Comparison of ENCODE assay signal across 9 cellular contexts in the genomic region with DNA sequence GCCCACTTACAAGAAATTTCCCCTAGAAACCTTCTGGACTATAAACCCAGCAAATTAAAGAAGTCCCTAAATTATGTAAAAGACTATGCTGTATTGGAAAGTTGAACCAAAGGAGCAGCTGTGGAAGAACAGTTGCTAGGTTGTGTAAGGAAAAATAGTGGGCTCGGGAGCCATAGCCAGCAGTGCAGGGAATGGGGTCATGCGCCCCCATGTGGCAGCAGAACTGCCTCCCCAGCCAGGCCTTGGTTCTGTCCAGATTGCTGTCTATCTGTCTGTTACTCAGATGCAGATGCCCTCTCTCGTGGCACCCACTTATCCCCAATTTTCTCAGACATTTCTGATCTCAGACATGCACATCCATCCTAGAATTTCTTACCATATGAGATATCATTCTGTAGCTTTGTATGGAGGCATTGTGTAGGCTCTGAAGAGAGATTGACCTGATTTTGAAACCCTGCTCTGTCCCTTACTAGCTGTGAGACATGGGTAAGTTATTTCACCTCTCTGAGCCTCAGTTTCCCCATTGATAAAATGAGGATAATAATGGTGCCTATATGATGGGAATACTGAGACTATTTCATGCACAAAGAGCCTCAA.
DNase-seq lines count a peak whose midpoint lies in the region; ATAC-seq and TF ChIP-seq lines count a peak whose summit lies in the region.
"Had no signal": no experiment of that assay in that cellular context is flagged by ENCODE, and none has a peak within 500 bp of the region (broad histone marks: within the 10 kb centered on the region; RNA-seq: fewer than 3 reads in every experiment).

No MANE protein-coding gene starts in this region.

- H3K27me3 ChIP-seq in liver (ENCODE audit: control insufficient read depth in 4 of 4, insufficient read depth in 4 of 4, low read length in 3 of 4) (no peaks in the 10 kb centered on the region), upper lobe of left lung (no peaks in the 10 kb centered on the region)

- H3K4me1 ChIP-seq in liver (ENCODE audit: control insufficient read depth in 4 of 4, insufficient read depth in 4 of 4, low read length in 3 of 4) (no peaks in the 10 kb centered on the region), upper lobe of left lung (peaks cover 0 to 12% (median 0%) of the 10 kb centered on the region in 4 donors)

- no peaks in the 10 kb centered on the region for H3K36me3 Mint-ChIP-seq in activated CD8-positive, alpha-beta memory T cell treated with anti-CD3 and anti-CD28 coated beads, Interleukin-2, amount 10 ng/mL, durations not matched to agents 7 days and 5 days
- H3K36me3 Mint-ChIP-seq: natural killer cell treated with Interleukin-12 subunit alpha and Interleukin-12 subunit beta and Interleukin-15 and Interleukin-18, amount 100 ng/mL, for 72 hours had no signal

- H3K27ac Mint-ChIP-seq in activated CD8-positive, alpha-beta memory T cell treated with anti-CD3 and anti-CD28 coated beads, Interleukin-2, amount 10 ng/mL, durations not matched to agents 7 days and 5 days: no peak overlapping the region
- H3K27ac Mint-ChIP-seq: natural killer cell treated with Interleukin-12 subunit alpha and Interleukin-12 subunit beta and Interleukin-15 and Interleukin-18, amount 100 ng/mL, for 72 hours had no signal

- no peaks in the 10 kb centered on the region for H3K9me3 Mint-ChIP-seq in activated CD8-positive, alpha-beta memory T cell treated with anti-CD3 and anti-CD28 coated beads, Interleukin-2, amount 10 ng/mL, durations not matched to agents 7 days and 5 days (ENCODE audit: low read depth)
- H3K9me3 Mint-ChIP-seq: natural killer cell treated with Interleukin-12 subunit alpha and Interleukin-12 subunit beta and Interleukin-15 and Interleukin-18, amount 100 ng/mL, for 72 hours had no signal

- ATAC-seq in HG02885 (IDR thresholded peaks at IDR 0.05; ENCODE audit: poor library complexity, unreplicated experiment) (peak; percentile 82), upper lobe of left lung (ENCODE audit: low FRiP score in 2 of 2) (peak; percentile 63 to 82)
- ATAC-seq in activated CD8-positive, alpha-beta memory T cell treated with anti-CD3 and anti-CD28 coated beads, Interleukin-2, amount 10 ng/mL, durations not matched to agents 7 days and 5 days: no peak

- H3K36me3 ChIP-seq in liver (ENCODE audit: control insufficient read depth in 4 of 4, insufficient read depth in 3 of 4, low read depth in 1 of 4, low read length in 3 of 4) (no peaks in the 10 kb centered on the region), upper lobe of left lung (no peaks in the 10 kb centered on the region)

- no peak for TF ChIP-seq EP300 in upper lobe of left lung (IDR thresholded peaks at IDR 0.05)

- TF ChIP-seq RAD21 in liver (IDR thresholded peaks at IDR 0.05): peak; percentile 63 to 78

- TF ChIP-seq CTCF in GM12865 (IDR thresholded peaks at IDR 0.05; ENCODE audit: insufficient read depth, low read depth, low read length, missing control alignments): peak; percentile 82
- TF ChIP-seq CTCF in coronary artery (IDR thresholded peaks at IDR 0.05): peak; percentile 25
- peak; percentile 43 for TF ChIP-seq CTCF in liver (IDR thresholded peaks at IDR 0.05; ENCODE audit: low read depth, low read length, missing input control)
- TF ChIP-seq CTCF in upper lobe of left lung (IDR thresholded peaks at IDR 0.05): peak in 5 of 6 experiments; percentile 8 to 64 (median 58)

- H3K4me3 ChIP-seq in GM12865 (ENCODE audit: low read depth, low read length) (no peak overlapping the region), coronary artery (no peak overlapping the region), liver (ENCODE audit: low read depth in 1 of 3, low read length in 3 of 3) (no peak overlapping the region), upper lobe of left lung (no peak overlapping the region)

- no peak for TF ChIP-seq POLR2A in upper lobe of left lung (IDR thresholded peaks at IDR 0.05)

- no peak overlapping the region for H3K4me3 Mint-ChIP-seq in activated CD8-positive, alpha-beta memory T cell treated with anti-CD3 and anti-CD28 coated beads, Interleukin-2, amount 10 ng/mL, durations not matched to agents 7 days and 5 days
- H3K4me3 Mint-ChIP-seq: natural killer cell treated with Interleukin-12 subunit alpha and Interleukin-12 subunit beta and Interleukin-15 and Interleukin-18, amount 100 ng/mL, for 72 hours had no signal

- H3K27ac ChIP-seq in coronary artery (no peak overlapping the region), liver (ENCODE audit: low read depth in 1 of 2, low read length in 2 of 2) (no peak overlapping the region), upper lobe of left lung (no peak overlapping the region)

- no peaks in the 10 kb centered on the region for H3K4me1 Mint-ChIP-seq in activated CD8-positive, alpha-beta memory T cell treated with anti-CD3 and anti-CD28 coated beads, Interleukin-2, amount 10 ng/mL, durations not matched to agents 7 days and 5 days

- 17% methylated on average over 3 of the region's 3 CpGs for WGBS in liver
- whole genome bisulfite sequencing in upper lobe of left lung, 2 donors: 16 to 38% methylated on average over 3 of the region's 3 CpGs

- H3K9me3 ChIP-seq in liver (ENCODE audit: control insufficient read depth in 4 of 4, low read length in 3 of 4) (no peaks in the 10 kb centered on the region), upper lobe of left lung (no peaks in the 10 kb centered on the region)

- DNase-seq in AG08395 (ENCODE audit: low spot score): peak; percentile 77
- DNase-seq in GM12865 (ENCODE audit: low read depth): peak; percentile 47
- peak; percentile 48 for DNase-seq in NCI-H82 treated with DMSO at 0.1 percent for 48 hours (lab: John Stamatoyannopoulos, UW; ENCODE audit: unreplicated experiment)
- no peak for DNase-seq in coronary artery (ENCODE audit: low spot score)
- peak; percentile 41 to 50 for DNase-seq in upper lobe of left lung
- no peak for DNase-seq in activated CD8-positive, alpha-beta memory T cell treated with anti-CD3 and anti-CD28 coated beads, Interleukin-2, amount 10 ng/mL, durations not matched to agents 7 days and 5 days

- no peaks in the 10 kb centered on the region for H3K27me3 Mint-ChIP-seq in activated CD8-positive, alpha-beta memory T cell treated with anti-CD3 and anti-CD28 coated beads, Interleukin-2, amount 10 ng/mL, durations not matched to agents 7 days and 5 days

- CTCF ChIA-PET in activated CD8-positive, alpha-beta memory T cell treated with anti-CD3 and anti-CD28 coated beads, Interleukin-2, amount 10 ng/mL, durations not matched to agents 7 days and 5 days (lab: Charles Lee): no interaction called here

- H3K9ac ChIP-seq in liver (ENCODE audit: low read depth in 1 of 2, low read length in 2 of 2): no peak overlapping the region

TF ChIP-seq in liver, 16 proteins besides CTCF, POLR2A, EP300 and RAD21:
- TF ChIP-seq REST (IDR thresholded peaks at IDR 0.05) (no peak), NR2F2 (IDR thresholded peaks at IDR 0.05) (no peak), TAF1 (conservative IDR thresholded peaks at IDR 0.05) (no peak), RXRA (IDR thresholded peaks at IDR 0.05) (no peak), EGR1 (IDR thresholded peaks at IDR 0.05; ENCODE audit: low read depth in 2 of 2) (no peak), FOXA2 (IDR thresholded peaks at IDR 0.05) (no peak), ATF3 (IDR thresholded peaks at IDR 0.05) (no peak), SP1 (IDR thresholded peaks at IDR 0.05) (no peak), GABPA (IDR thresholded peaks at IDR 0.05 in 1 of 2, conservative IDR thresholded peaks at IDR 0.05 in 1 of 2) (no peak), HNF4A (conservative IDR thresholded peaks at IDR 0.05) (no peak)
- TF ChIP-seq, protein P1, sequence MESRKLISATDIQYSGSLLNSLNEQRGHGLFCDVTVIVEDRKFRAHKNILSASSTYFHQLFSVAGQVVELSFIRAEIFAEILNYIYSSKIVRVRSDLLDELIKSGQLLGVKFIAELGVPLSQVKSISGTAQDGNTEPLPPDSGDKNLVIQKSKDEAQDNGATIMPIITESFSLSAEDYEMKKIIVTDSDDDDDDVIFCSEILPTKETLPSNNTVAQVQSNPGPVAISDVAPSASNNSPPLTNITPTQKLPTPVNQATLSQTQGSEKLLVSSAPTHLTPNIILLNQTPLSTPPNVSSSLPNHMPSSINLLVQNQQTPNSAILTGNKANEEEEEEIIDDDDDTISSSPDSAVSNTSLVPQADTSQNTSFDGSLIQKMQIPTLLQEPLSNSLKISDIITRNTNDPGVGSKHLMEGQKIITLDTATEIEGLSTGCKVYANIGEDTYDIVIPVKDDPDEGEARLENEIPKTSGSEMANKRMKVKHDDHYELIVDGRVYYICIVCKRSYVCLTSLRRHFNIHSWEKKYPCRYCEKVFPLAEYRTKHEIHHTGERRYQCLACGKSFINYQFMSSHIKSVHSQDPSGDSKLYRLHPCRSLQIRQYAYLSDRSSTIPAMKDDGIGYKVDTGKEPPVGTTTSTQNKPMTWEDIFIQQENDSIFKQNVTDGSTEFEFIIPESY (IDR thresholded peaks at IDR 0.05): no peak

Comparison
In these comparisons a context has a peak if more than half of its experiments do, and no peak if none do; other contexts are left out.
1. DNase-seq: peak in AG08395 (single experiment), GM12865 (single experiment), NCI-H82 treated with DMSO at 0.1 percent for 48 hours (single experiment) and upper lobe of left lung (2 of 2); none in coronary artery (single experiment) and activated CD8-positive, alpha-beta memory T cell treated with anti-CD3 and anti-CD28 coated beads, Interleukin-2, amount 10 ng/mL, durations not matched to agents 7 days and 5 days (single experiment).
2. CTCF ChIP-seq: peak in every context shown above with its lines; median percentile 82 in GM12865; 58 in upper lobe of left lung; 43 in liver; 25 in coronary artery.